Comparison of ENCODE assay signal across 16 cellular contexts in the genomic region with DNA sequence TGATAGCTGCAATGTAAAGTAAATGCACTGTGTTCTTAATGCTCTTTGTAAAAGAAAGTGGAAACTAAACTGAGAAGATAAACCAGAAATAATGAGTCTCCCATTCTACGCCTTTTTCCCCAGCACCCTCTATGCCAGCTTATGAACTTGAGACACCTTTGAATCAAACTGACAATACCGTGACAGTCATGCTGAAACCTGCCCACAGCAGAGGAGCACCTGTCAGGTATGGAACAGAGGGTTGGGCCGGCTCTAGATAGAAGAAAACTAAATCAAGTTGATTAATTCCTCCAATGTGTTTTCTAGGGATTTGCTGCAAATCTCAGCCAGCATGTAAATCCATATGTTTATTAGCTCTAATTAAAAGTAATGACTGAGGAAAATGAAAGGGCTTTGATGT.
"Had no signal": no experiment of that assay in that cellular context is flagged by ENCODE, and none has a peak within 500 bp of the region (broad histone marks: within the 10 kb centered on the region; RNA-seq: fewer than 3 reads in every experiment).

No MANE protein-coding gene starts in this region.

- H3K4me3 ChIP-seq: coronary artery, left ventricle myocardium inferior, right lobe of liver, spleen, tibial nerve had no signal

- ATAC-seq: right lobe of liver; stimulated activated memory B cell treated with anti-CD40 and anti-IgM and Interleukin-4, amounts not matched to agents 10 μg/mL and 1 μg/mL and 100 μg/mL, for 72 hours had no signal

- H3K36me3 ChIP-seq: right lobe of liver had no signal

- DNase-seq: central memory CD4-positive, alpha-beta T cell; effector CD8-positive, alpha-beta T cell; kidney; left ventricle myocardium inferior; mesenchymal stem cell; occipital lobe; right lobe of liver; spleen; stimulated activated CD4-positive, alpha-beta T cell treated with anti-CD3 and anti-CD28 coated beads, Interleukin-1b, Interleukin-23, amount 100 ng/mL, for 48 hours had no signal

- H3K9me3 Mint-ChIP-seq: activated naive CD4-positive, alpha-beta T cell treated with anti-CD3 and anti-CD28 coated beads, Interleukin-2, amount 50 U/mL, for 24 hours; nephron; stimulated activated memory B cell treated with anti-CD40 and anti-IgM and Interleukin-4, amounts not matched to agents 10 μg/mL and 1 μg/mL and 100 μg/mL, for 72 hours had no signal

- H3K9me3 ChIP-seq: left ventricle myocardium inferior, right lobe of liver, spleen, tibial nerve had no signal

- H3K4me3 Mint-ChIP-seq: activated naive CD4-positive, alpha-beta T cell treated with anti-CD3 and anti-CD28 coated beads, Interleukin-2, amount 50 U/mL, for 24 hours; nephron; stimulated activated memory B cell treated with anti-CD40 and anti-IgM and Interleukin-4, amounts not matched to agents 10 μg/mL and 1 μg/mL and 100 μg/mL, for 72 hours had no signal

- H3K27me3 Mint-ChIP-seq: activated naive CD4-positive, alpha-beta T cell treated with anti-CD3 and anti-CD28 coated beads, Interleukin-2, amount 50 U/mL, for 24 hours; progenitor cell of endocrine pancreas; stimulated activated memory B cell treated with anti-CD40 and anti-IgM and Interleukin-4, amounts not matched to agents 10 μg/mL and 1 μg/mL and 100 μg/mL, for 72 hours had no signal

- H3K4me1 ChIP-seq: right lobe of liver, spleen, tibial nerve had no signal

- H3K4me1 Mint-ChIP-seq: activated naive CD4-positive, alpha-beta T cell treated with anti-CD3 and anti-CD28 coated beads, Interleukin-2, amount 50 U/mL, for 24 hours; nephron; stimulated activated memory B cell treated with anti-CD40 and anti-IgM and Interleukin-4, amounts not matched to agents 10 μg/mL and 1 μg/mL and 100 μg/mL, for 72 hours had no signal

- H3K27ac Mint-ChIP-seq: activated naive CD4-positive, alpha-beta T cell treated with anti-CD3 and anti-CD28 coated beads, Interleukin-2, amount 50 U/mL, for 24 hours; nephron; progenitor cell of endocrine pancreas; stimulated activated memory B cell treated with anti-CD40 and anti-IgM and Interleukin-4, amounts not matched to agents 10 μg/mL and 1 μg/mL and 100 μg/mL, for 72 hours had no signal

- H3K36me3 Mint-ChIP-seq: stimulated activated memory B cell treated with anti-CD40 and anti-IgM and Interleukin-4, amounts not matched to agents 10 μg/mL and 1 μg/mL and 100 μg/mL, for 72 hours had no signal

- H3K27ac ChIP-seq: coronary artery, epithelial cell of prostate, left ventricle myocardium inferior, right lobe of liver, spleen, tibial nerve had no signal
